ENCODE assay signal across 1 cellular context in the genomic region with DNA sequence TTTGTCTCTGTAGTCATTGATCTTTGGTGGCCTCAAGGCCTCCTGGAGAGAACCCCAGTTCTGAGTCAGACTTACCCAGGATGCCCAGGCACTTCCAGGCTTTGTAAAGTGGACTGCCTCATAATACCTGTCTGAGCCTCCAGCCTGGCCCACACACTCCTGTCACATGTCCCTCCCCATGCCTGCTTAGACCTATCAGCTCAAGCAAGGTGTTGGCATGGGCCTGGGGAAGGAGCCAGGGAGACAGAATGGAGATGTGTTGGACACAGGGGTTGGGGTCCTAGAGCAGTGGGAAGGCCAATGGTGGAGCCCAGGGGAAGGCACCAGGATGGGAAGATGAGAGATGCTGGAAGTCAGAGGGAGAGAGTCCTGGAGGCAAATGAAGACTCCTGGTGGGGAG.
TF ChIP-seq lines count a peak whose summit lies in the region.

No MANE protein-coding gene starts in this region.

TF ChIP-seq in WTC11, 78 proteins besides CTCF, POLR2A, EP300 and RAD21 (continued from another document):
- TF ChIP-seq, protein P1, sequence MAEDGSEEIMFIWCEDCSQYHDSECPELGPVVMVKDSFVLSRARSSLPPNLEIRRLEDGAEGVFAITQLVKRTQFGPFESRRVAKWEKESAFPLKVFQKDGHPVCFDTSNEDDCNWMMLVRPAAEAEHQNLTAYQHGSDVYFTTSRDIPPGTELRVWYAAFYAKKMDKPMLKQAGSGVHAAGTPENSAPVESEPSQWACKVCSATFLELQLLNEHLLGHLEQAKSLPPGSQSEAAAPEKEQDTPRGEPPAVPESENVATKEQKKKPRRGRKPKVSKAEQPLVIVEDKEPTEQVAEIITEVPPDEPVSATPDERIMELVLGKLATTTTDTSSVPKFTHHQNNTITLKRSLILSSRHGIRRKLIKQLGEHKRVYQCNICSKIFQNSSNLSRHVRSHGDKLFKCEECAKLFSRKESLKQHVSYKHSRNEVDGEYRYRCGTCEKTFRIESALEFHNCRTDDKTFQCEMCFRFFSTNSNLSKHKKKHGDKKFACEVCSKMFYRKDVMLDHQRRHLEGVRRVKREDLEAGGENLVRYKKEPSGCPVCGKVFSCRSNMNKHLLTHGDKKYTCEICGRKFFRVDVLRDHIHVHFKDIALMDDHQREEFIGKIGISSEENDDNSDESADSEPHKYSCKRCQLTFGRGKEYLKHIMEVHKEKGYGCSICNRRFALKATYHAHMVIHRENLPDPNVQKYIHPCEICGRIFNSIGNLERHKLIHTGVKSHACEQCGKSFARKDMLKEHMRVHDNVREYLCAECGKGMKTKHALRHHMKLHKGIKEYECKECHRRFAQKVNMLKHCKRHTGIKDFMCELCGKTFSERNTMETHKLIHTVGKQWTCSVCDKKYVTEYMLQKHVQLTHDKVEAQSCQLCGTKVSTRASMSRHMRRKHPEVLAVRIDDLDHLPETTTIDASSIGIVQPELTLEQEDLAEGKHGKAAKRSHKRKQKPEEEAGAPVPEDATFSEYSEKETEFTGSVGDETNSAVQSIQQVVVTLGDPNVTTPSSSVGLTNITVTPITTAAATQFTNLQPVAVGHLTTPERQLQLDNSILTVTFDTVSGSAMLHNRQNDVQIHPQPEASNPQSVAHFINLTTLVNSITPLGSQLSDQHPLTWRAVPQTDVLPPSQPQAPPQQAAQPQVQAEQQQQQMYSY (CRISPR knock-in tag; IDR thresholded peaks at IDR 0.05), result no peak
- TF ChIP-seq OVOL2 (CRISPR knock-in tag; IDR thresholded peaks at IDR 0.05; ENCODE audit: borderline replicate concordance), result no peak
- TF ChIP-seq GTF2I (CRISPR knock-in tag; conservative IDR thresholded peaks at IDR 0.05), result no peak
- TF ChIP-seq, protein P2, sequence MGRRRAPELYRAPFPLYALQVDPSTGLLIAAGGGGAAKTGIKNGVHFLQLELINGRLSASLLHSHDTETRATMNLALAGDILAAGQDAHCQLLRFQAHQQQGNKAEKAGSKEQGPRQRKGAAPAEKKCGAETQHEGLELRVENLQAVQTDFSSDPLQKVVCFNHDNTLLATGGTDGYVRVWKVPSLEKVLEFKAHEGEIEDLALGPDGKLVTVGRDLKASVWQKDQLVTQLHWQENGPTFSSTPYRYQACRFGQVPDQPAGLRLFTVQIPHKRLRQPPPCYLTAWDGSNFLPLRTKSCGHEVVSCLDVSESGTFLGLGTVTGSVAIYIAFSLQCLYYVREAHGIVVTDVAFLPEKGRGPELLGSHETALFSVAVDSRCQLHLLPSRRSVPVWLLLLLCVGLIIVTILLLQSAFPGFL (CRISPR knock-in tag; IDR thresholded peaks at IDR 0.05; ENCODE audit: borderline replicate concordance), result no peak
